Comparison of ENCODE assay signal across 8 cellular contexts in genomic region chr6:157667211-157668033, GRCh38.
DNase-seq lines count a peak whose midpoint lies in the region; ATAC-seq and TF ChIP-seq lines count a peak whose summit lies in the region.

No MANE protein-coding gene starts in this region.

- H3K27ac ChIP-seq in H9 (ENCODE audit: insufficient read length, low read depth, low read length): no peak overlapping the region
- H3K27ac ChIP-seq in mesendoderm (ENCODE audit: low read depth, low read length): no peak overlapping the region

- peak; percentile 71 for ATAC-seq in stimulated activated effector memory CD8-positive, alpha-beta T cell treated with anti-CD3 and anti-CD28 coated beads, Interleukin-12 subunit alpha, Interleukin-12 subunit beta, amount 100 ng/mL, for 72 hours
- ATAC-seq in HG03354 (IDR thresholded peaks at IDR 0.05; ENCODE audit: poor library complexity, severe bottlenecking, unreplicated experiment): no peak

- peak; percentile 86 to 89 for TF ChIP-seq CTCF in Caco-2 (IDR thresholded peaks at IDR 0.05; ENCODE audit: insufficient read depth in 1 of 2, low read depth in 1 of 2, low read length in 1 of 2, severe bottlenecking in 1 of 2, unreplicated experiment in 1 of 2)
- peak; percentile 89 for TF ChIP-seq CTCF in H9 (conservative IDR thresholded peaks at IDR 0.05)

- no peak overlapping the region for H2BK12ac ChIP-seq in H9 (ENCODE audit: insufficient read length, low read depth, low read length)

- H3K4ac ChIP-seq in H9 (ENCODE audit: low read depth, low read length) (no peak overlapping the region), mesendoderm (ENCODE audit: low read depth, low read length) (no peak overlapping the region)

- no TSS peak for BruUV-seq in Caco-2 (replicated peaks; lab: Mats Ljungman, UMichigan)

- H3K27ac Mint-ChIP-seq in Caco-2 (ENCODE audit: unreplicated experiment) (peak overlapping the region; percentile 2), H9 (no peak overlapping the region)
- no peak overlapping the region for H3K27ac Mint-ChIP-seq in stimulated activated effector memory CD8-positive, alpha-beta T cell treated with anti-CD3 and anti-CD28 coated beads, Interleukin-12 subunit alpha, Interleukin-12 subunit beta, amount 100 ng/mL, for 72 hours

- no peaks in the 10 kb centered on the region for H3K9me3 ChIP-seq in Caco-2
- no peaks in the 10 kb centered on the region for H3K9me3 ChIP-seq in H9 (ENCODE audit: control insufficient read depth, low read depth, low read length)

- H3K4me3 ChIP-seq in Caco-2 (ENCODE audit: low read depth, low read length) (no peak overlapping the region), mesendoderm (ENCODE audit: low read length) (no peak overlapping the region)

- no peak overlapping the region for H3T11ph ChIP-seq in H9 (ENCODE audit: low read length)

- H2BK15ac ChIP-seq in H9 (ENCODE audit: low read depth, low read length) (no peak overlapping the region), mesendoderm (replicated peaks; ENCODE audit: low read depth) (no peak overlapping the region)

- no peak overlapping the region for H2AK5ac ChIP-seq in H9 (ENCODE audit: insufficient read length, low read length)
- no peak overlapping the region for H2AK5ac ChIP-seq in mesendoderm (ENCODE audit: low read length)

- POLR2A ChIA-PET in Caco-2 (lab: Charles Lee): no interaction called here

- no peaks in the 10 kb centered on the region for H3K79me2 ChIP-seq in H9 (ENCODE audit: insufficient read depth, low read length)
- no peaks in the 10 kb centered on the region for H3K79me2 ChIP-seq in mesendoderm (ENCODE audit: control insufficient read depth, insufficient read depth, low read length)

- H4K20me1 ChIP-seq in H9 (ENCODE audit: control insufficient read depth, insufficient read depth, insufficient read length): no peaks in the 10 kb centered on the region

- H3K4me1 Mint-ChIP-seq in Caco-2 (ENCODE audit: low read depth, unreplicated experiment) (peaks cover 7% of the 10 kb centered on the region), H9 (peaks cover 29 to 31% of the 10 kb centered on the region in 2 experiments)
- peaks cover 7% of the 10 kb centered on the region for H3K4me1 Mint-ChIP-seq in stimulated activated effector memory CD8-positive, alpha-beta T cell treated with anti-CD3 and anti-CD28 coated beads, Interleukin-12 subunit alpha, Interleukin-12 subunit beta, amount 100 ng/mL, for 72 hours

- H3K4me3 Mint-ChIP-seq in Caco-2 (ENCODE audit: unreplicated experiment) (no peak overlapping the region), H9 (no peak overlapping the region)
- peak overlapping the region; percentile 9 for H3K4me3 Mint-ChIP-seq in stimulated activated effector memory CD8-positive, alpha-beta T cell treated with anti-CD3 and anti-CD28 coated beads, Interleukin-12 subunit alpha, Interleukin-12 subunit beta, amount 100 ng/mL, for 72 hours

- no peak overlapping the region for H3K9ac ChIP-seq in H9 (ENCODE audit: extremely low read depth, insufficient read length, low read length)
- no peak overlapping the region for H3K9ac ChIP-seq in mesendoderm (ENCODE audit: low read length)

- H3K36me3 ChIP-seq in Caco-2 (ENCODE audit: control insufficient read depth, insufficient read depth, low read length): no peaks in the 10 kb centered on the region; the same call in 1 of the 2 replicates
- H3K36me3 ChIP-seq in mesendoderm (ENCODE audit: control insufficient read depth, insufficient read depth, low read length): no peaks in the 10 kb centered on the region

- H3K23ac ChIP-seq in H9 (ENCODE audit: insufficient read length, low read depth, low read length): no peak overlapping the region
- no peak overlapping the region for H3K23ac ChIP-seq in mesendoderm (ENCODE audit: low read length)

- no peak overlapping the region for H2BK20ac ChIP-seq in H9 (ENCODE audit: low read depth, low read length, poor library complexity, severe bottlenecking)

- no peak overlapping the region for H2BK5ac ChIP-seq in H9 (ENCODE audit: insufficient read length, low read length)
- no peak overlapping the region for H2BK5ac ChIP-seq in mesendoderm (ENCODE audit: low read length)

- H3K79me1 ChIP-seq in H9 (ENCODE audit: insufficient read depth, low read depth, low read length, poor library complexity, severe bottlenecking) (no peaks in the 10 kb centered on the region), mesendoderm (ENCODE audit: low read length) (no peaks in the 10 kb centered on the region)

- H2AFZ ChIP-seq in H9 (ENCODE audit: low read length): no peak overlapping the region

- H3K27me3 Mint-ChIP-seq in Caco-2 (ENCODE audit: insufficient read depth, unreplicated experiment) (no peaks in the 10 kb centered on the region), H9 (ENCODE audit: low read depth) (peaks cover 5% of the 10 kb centered on the region)

- DNase-seq in Caco-2 (peak in 1 of 2 experiments; percentile 59), H9 (peak; percentile 51), NCI-H2227 (lab: John Stamatoyannopoulos, UW; ENCODE audit: unreplicated experiment) (peak; percentile 59), mesendoderm (peak; percentile 64)
- DNase-seq in activated CD4-positive, alpha-beta T cell treated with anti-CD3 and anti-CD28 coated beads for 48 hours: peak; percentile 65
- DNase-seq in effector CD4-positive, alpha-beta T cell: peak; percentile 34
- peak; percentile 46 to 75 for DNase-seq in stimulated activated effector memory CD8-positive, alpha-beta T cell treated with anti-CD3 and anti-CD28 coated beads, Interleukin-12 subunit alpha, Interleukin-12 subunit beta, amount 100 ng/mL, for 72 hours (ENCODE audit: low spot score in 2 of 2)

- H2BK120ac ChIP-seq in H9 (ENCODE audit: low read depth, low read length, poor library complexity, severe bottlenecking) (no peak overlapping the region), mesendoderm (ENCODE audit: low read depth, low read length) (no peak overlapping the region)

- H3K18ac ChIP-seq in H9 (ENCODE audit: insufficient read length, low read depth, low read length): no peak overlapping the region
- no peak overlapping the region for H3K18ac ChIP-seq in mesendoderm (ENCODE audit: low read length)

- H3K36me3 Mint-ChIP-seq in Caco-2 (ENCODE audit: insufficient read depth, unreplicated experiment): peaks cover 11% of the 10 kb centered on the region
- H3K36me3 Mint-ChIP-seq in H9 (ENCODE audit: insufficient read depth in 1 of 3, low read depth in 3 of 3): peaks cover 0 to 3% (median 0%) of the 10 kb centered on the region in 3 experiments; a peak in 1 of 7 replicates
- peaks cover 6% of the 10 kb centered on the region for H3K36me3 Mint-ChIP-seq in stimulated activated effector memory CD8-positive, alpha-beta T cell treated with anti-CD3 and anti-CD28 coated beads, Interleukin-12 subunit alpha, Interleukin-12 subunit beta, amount 100 ng/mL, for 72 hours

- H3K4me2 ChIP-seq in H9 (ENCODE audit: insufficient read depth, insufficient read length, low read length): no peak overlapping the region
- H3K4me2 ChIP-seq in mesendoderm (ENCODE audit: low read length): no peak overlapping the region

- H3K23me2 ChIP-seq in H9 (ENCODE audit: insufficient read length, low read depth, low read length, poor library complexity, severe bottlenecking): no peaks in the 10 kb centered on the region

- H3K56ac ChIP-seq in H9 (ENCODE audit: insufficient read length, low read depth, low read length) (no peak overlapping the region), mesendoderm (ENCODE audit: low read length) (no peak overlapping the region)

- H3K4me1 ChIP-seq in Caco-2 (no peaks in the 10 kb centered on the region), H9 (ENCODE audit: insufficient read depth, low read length) (peaks cover 2% of the 10 kb centered on the region; the same call in 1 of the 2 replicates), mesendoderm (ENCODE audit: control insufficient read depth, low read depth, low read length) (peaks cover 5% of the 10 kb centered on the region)

- H3K27me3 ChIP-seq in Caco-2 (replicated peaks; ENCODE audit: control insufficient read depth, insufficient read depth, low read length): no peaks in the 10 kb centered on the region
- H3K27me3 ChIP-seq in H9 (ENCODE audit: insufficient read depth, low read length): no peaks in the 10 kb centered on the region
- no peaks in the 10 kb centered on the region for H3K27me3 ChIP-seq in mesendoderm (ENCODE audit: insufficient read depth, low read length, poor library complexity)

- intact Hi-C loops in Caco-2 (cut with micrococcal nuclease; ENCODE audit: unreplicated experiment): loop anchor here (1.0 kb wide), 2 partner anchors 328 to 353 kb away; no protein-coding TSS in a partner anchor

- CTCF ChIA-PET in Caco-2 (lab: Charles Lee): interaction anchor here (0.7 to 1.6 kb wide), 3 partner anchors 126 to 353 kb away, joined by 3 to 5 read pairs (median 4); no protein-coding TSS in a partner anchor

- H3K9me3 Mint-ChIP-seq in Caco-2 (ENCODE audit: unreplicated experiment) (no peaks in the 10 kb centered on the region), H9 (no peaks in the 10 kb centered on the region; a peak in 1 of 5 replicates)
- H3K9me3 Mint-ChIP-seq in stimulated activated effector memory CD8-positive, alpha-beta T cell treated with anti-CD3 and anti-CD28 coated beads, Interleukin-12 subunit alpha, Interleukin-12 subunit beta, amount 100 ng/mL, for 72 hours: no peaks in the 10 kb centered on the region

- no peak overlapping the region for H3K14ac ChIP-seq in H9 (ENCODE audit: insufficient read depth, low read length)

- WGBS in H9 (ENCODE audit: extremely low coverage, insufficient read length, low lambda C conversion rate): no CpG with 5 or more reads among the region's 12 CpGs
- no CpG with 5 or more reads among the region's 12 CpGs for WGBS in mesendoderm (ENCODE audit: extremely low coverage, insufficient coverage, low lambda C conversion rate)

- H4K8ac ChIP-seq in H9 (replicated peaks; ENCODE audit: insufficient read length, low read depth, low read length) (no peak overlapping the region), mesendoderm (ENCODE audit: low read depth, low read length) (no peak overlapping the region)

- H4K91ac ChIP-seq in H9 (ENCODE audit: insufficient read length, low read depth, low read length): no peak overlapping the region

- H4K5ac ChIP-seq in H9 (ENCODE audit: insufficient read length, low read depth, low read length): no peak overlapping the region
- H4K5ac ChIP-seq in mesendoderm (ENCODE audit: low read length): no peak overlapping the region
